In the genomic region with DNA sequence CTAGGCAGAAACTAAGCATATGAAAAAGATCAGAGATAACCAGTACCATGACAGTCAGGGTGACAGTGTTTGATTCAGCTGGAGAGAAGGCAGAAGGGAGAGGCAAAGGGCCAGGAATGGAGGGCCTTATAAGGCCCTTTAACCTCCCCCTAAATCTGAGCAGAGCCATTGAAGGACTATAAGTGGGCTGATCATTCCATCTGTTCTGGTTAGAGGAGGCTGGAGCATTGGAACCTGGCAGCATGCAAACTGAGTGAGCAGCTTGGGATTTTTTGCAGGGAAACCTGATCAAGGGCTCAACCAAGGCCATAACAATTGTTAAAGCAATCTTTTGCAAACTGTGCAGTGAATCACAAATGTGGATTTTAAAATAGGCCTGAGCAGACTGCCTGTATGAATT, we compare ENCODE assay signal across 26 cellular contexts.
"Had no signal": no experiment of that assay in that cellular context is flagged by ENCODE, and none has a peak within 500 bp of the region (broad histone marks: within the 10 kb centered on the region; RNA-seq: fewer than 3 reads in every experiment).

No MANE protein-coding gene starts in this region.

- H3K27ac ChIP-seq: body of pancreas, epithelial cell of prostate, hepatocyte, left ventricle myocardium inferior, stomach, thyroid gland, upper lobe of left lung, vagina had no signal

- DNase-seq: activated CD4-positive, alpha-beta T cell treated with anti-CD3 and anti-CD28 coated beads, Interleukin-2, amount 50 U/mL, for 48 hours; activated CD8-positive, alpha-beta memory T cell treated with anti-CD3 and anti-CD28 coated beads for 24 hours; activated effector memory CD4-positive, alpha-beta T cell treated with Interleukin-2 at 50 U/mL for 16 hours; activated naive CD4-positive, alpha-beta T cell treated with Interleukin-2 at 50 U/mL for 16 hours; aorta; dermis blood vessel endothelial cell; effector CD4-positive, alpha-beta T cell; islet precursor cell; left ventricle myocardium inferior; mucosa of descending colon; posterior cingulate gyrus; right cardiac atrium; stimulated activated CD4-positive, alpha-beta T cell treated with anti-CD3 and anti-CD28 coated beads, Interleukin-15, amount 100 ng/mL, for 24 hours; stimulated activated CD4-positive, alpha-beta T cell treated with anti-CD3 and anti-CD28 coated beads, Interleukin-2, amount 100 ng/mL, for 24 hours; stimulated activated naive B cell treated with anti-CD40 and anti-IgM and Interleukin-4, amounts not matched to agents 10 μg/mL and 1 μg/mL and 100 μg/mL, for 72 hours; stomach; thyroid gland had no signal

- H3K27me3 ChIP-seq: body of pancreas, hepatocyte, stomach, thyroid gland, upper lobe of left lung, vagina had no signal

- H3K4me3 Mint-ChIP-seq: activated naive CD8-positive, alpha-beta T cell; natural killer cell treated with Interleukin-12 subunit alpha and Interleukin-12 subunit beta and Interleukin-15 and Interleukin-18, amount 100 ng/mL, for 72 hours; stimulated activated naive B cell treated with anti-CD40 and anti-IgM and Interleukin-4, amounts not matched to agents 10 μg/mL and 1 μg/mL and 100 μg/mL, for 72 hours; WTC11 had no signal

- H3K4me2 ChIP-seq: hepatocyte had no signal

- H3K9me3 Mint-ChIP-seq: stimulated activated naive B cell treated with anti-CD40 and anti-IgM and Interleukin-4, amounts not matched to agents 10 μg/mL and 1 μg/mL and 100 μg/mL, for 72 hours; WTC11 had no signal

- H3K4me3 ChIP-seq: body of pancreas, hepatocyte, left ventricle myocardium inferior, lung, mucosa of descending colon, stomach, thyroid gland, upper lobe of left lung, vagina had no signal

- H3K36me3 Mint-ChIP-seq: activated naive CD8-positive, alpha-beta T cell; natural killer cell treated with Interleukin-12 subunit alpha and Interleukin-12 subunit beta and Interleukin-15 and Interleukin-18, amount 100 ng/mL, for 72 hours; stimulated activated naive B cell treated with anti-CD40 and anti-IgM and Interleukin-4, amounts not matched to agents 10 μg/mL and 1 μg/mL and 100 μg/mL, for 72 hours; WTC11 had no signal

- H3K4me1 Mint-ChIP-seq: stimulated activated naive B cell treated with anti-CD40 and anti-IgM and Interleukin-4, amounts not matched to agents 10 μg/mL and 1 μg/mL and 100 μg/mL, for 72 hours had no signal

- H3K27ac Mint-ChIP-seq: activated naive CD8-positive, alpha-beta T cell; natural killer cell treated with Interleukin-12 subunit alpha and Interleukin-12 subunit beta and Interleukin-15 and Interleukin-18, amount 100 ng/mL, for 72 hours; stimulated activated naive B cell treated with anti-CD40 and anti-IgM and Interleukin-4, amounts not matched to agents 10 μg/mL and 1 μg/mL and 100 μg/mL, for 72 hours; WTC11 had no signal

- H3K4me1 ChIP-seq: body of pancreas, left ventricle myocardium inferior, stomach, thyroid gland, upper lobe of left lung, vagina had no signal

- H3K36me3 ChIP-seq: left ventricle myocardium inferior, stomach, thyroid gland, upper lobe of left lung, vagina had no signal

- H2AFZ ChIP-seq: hepatocyte had no signal

- H3K9me3 ChIP-seq: body of pancreas, left ventricle myocardium inferior, mucosa of descending colon, stomach, thyroid gland, upper lobe of left lung, vagina had no signal
